In the genomic region with DNA sequence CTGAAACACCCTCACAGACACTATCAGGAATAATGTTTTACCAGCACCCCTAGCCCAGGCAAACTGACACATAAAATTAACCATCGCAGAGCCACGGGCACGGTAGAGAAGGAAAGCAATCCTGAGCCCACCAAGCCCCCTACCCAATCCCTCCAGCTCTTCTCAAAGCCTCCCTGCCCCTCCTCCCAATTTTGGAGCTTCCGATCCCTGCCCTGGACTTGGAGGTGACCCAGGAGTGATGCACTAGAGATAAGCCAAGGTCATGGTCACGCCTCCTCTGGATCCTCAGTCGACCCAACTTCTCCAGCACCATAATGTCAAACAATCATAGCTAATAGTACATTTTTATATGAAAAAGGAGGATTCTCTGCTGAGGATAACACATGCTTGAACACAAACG, we compare ENCODE assay signal across 25 cellular contexts.
"Had no signal": no experiment of that assay in that cellular context is flagged by ENCODE, and none has a peak within 500 bp of the region (broad histone marks: within the 10 kb centered on the region; RNA-seq: fewer than 3 reads in every experiment).

No MANE protein-coding gene starts in this region.

- H3K4me1 ChIP-seq: ascending aorta, breast epithelium, colonic mucosa had no signal

- FAIRE-seq: frontal cortex had no signal

- H3K4me3 Mint-ChIP-seq: activated B cell treated with CpG ODN at 0.5 μM for 24 hours; activated CD8-positive, alpha-beta T cell treated with anti-CD3 and anti-CD28 coated beads for 36 hours; activated naive CD8-positive, alpha-beta T cell; activated T-cell treated with anti-CD3 and anti-CD28 coated beads, Interleukin-2, amount 50 U/mL, for 4 hours; activated T-helper 17 cell treated with anti-CD3 and anti-CD28 coated beads, Interleukin-2, amount 50 U/mL, for 72 hours; brain; central memory CD8-positive, alpha-beta T cell; endodermal cell had no signal

- H3K36me3 Mint-ChIP-seq: activated naive CD8-positive, alpha-beta T cell; brain had no signal

- H3K36me3 ChIP-seq: ascending aorta, breast epithelium, colonic mucosa, heart left ventricle, WERI-Rb-1 had no signal

- H3K4me3 ChIP-seq: ascending aorta, breast epithelium, colonic mucosa, heart left ventricle had no signal

- H3K27me3 ChIP-seq: ascending aorta, breast epithelium, colonic mucosa had no signal

- H3K9me3 Mint-ChIP-seq: activated B cell treated with CpG ODN at 0.5 μM for 24 hours; activated CD8-positive, alpha-beta T cell treated with anti-CD3 and anti-CD28 coated beads for 36 hours; activated T-cell treated with anti-CD3 and anti-CD28 coated beads, Interleukin-2, amount 50 U/mL, for 4 hours; activated T-helper 17 cell treated with anti-CD3 and anti-CD28 coated beads, Interleukin-2, amount 50 U/mL, for 72 hours; brain; central memory CD8-positive, alpha-beta T cell; endodermal cell had no signal

- H3K27ac ChIP-seq: ascending aorta, breast epithelium, colonic mucosa, heart left ventricle, WERI-Rb-1 had no signal

- DNase-seq: activated B cell treated with CpG ODN at 0.5 μM for 24 hours; activated CD4-positive, alpha-beta T cell treated with anti-CD3 and anti-CD28 coated beads for 48 hours; activated CD4-positive, alpha-beta T cell treated with anti-CD3 and anti-CD28 coated beads, Interleukin-2, amount 50 U/mL, for 1 hour; activated CD4-positive, alpha-beta T cell treated with anti-CD3 and anti-CD28 coated beads, Interleukin-2, amount 50 U/mL, for 48 hours; activated CD8-positive, alpha-beta memory T cell treated with anti-CD3 and anti-CD28 coated beads for 24 hours; activated CD8-positive, alpha-beta T cell treated with anti-CD3 and anti-CD28 coated beads for 36 hours; activated effector memory CD4-positive, alpha-beta T cell treated with Interleukin-2 at 50 U/mL for 16 hours; activated gamma-delta T cell treated with Interleukin-2 at 50 U/mL for 16 hours; activated naive CD4-positive, alpha-beta T cell treated with anti-CD3 and anti-CD28 coated beads, Interleukin-2, amount 50 U/mL, for 16 hours; activated naive CD4-positive, alpha-beta T cell treated with Interleukin-2 at 50 U/mL for 16 hours; activated T-cell treated with anti-CD3 and anti-CD28 coated beads, Interleukin-2, amount 50 U/mL, for 4 hours; colonic mucosa; effector memory CD4-positive, alpha-beta T cell; endodermal cell; foreskin fibroblast; heart left ventricle; T-helper 2 cell; WERI-Rb-1 had no signal

- H3K27ac Mint-ChIP-seq: activated B cell treated with CpG ODN at 0.5 μM for 24 hours; activated CD8-positive, alpha-beta T cell treated with anti-CD3 and anti-CD28 coated beads for 36 hours; activated naive CD8-positive, alpha-beta T cell; activated T-helper 17 cell treated with anti-CD3 and anti-CD28 coated beads, Interleukin-2, amount 50 U/mL, for 72 hours; brain; endodermal cell had no signal

- H3K27me3 Mint-ChIP-seq: activated B cell treated with CpG ODN at 0.5 μM for 24 hours; activated CD8-positive, alpha-beta T cell treated with anti-CD3 and anti-CD28 coated beads for 36 hours had no signal

- H3K4me1 Mint-ChIP-seq: activated B cell treated with CpG ODN at 0.5 μM for 24 hours; activated T-helper 17 cell treated with anti-CD3 and anti-CD28 coated beads, Interleukin-2, amount 50 U/mL, for 72 hours; endodermal cell had no signal

- H3K9me3 ChIP-seq: ascending aorta, breast epithelium, colonic mucosa, heart left ventricle had no signal
